In genomic region chr16:57828272-57829161, GRCh38 we compare ENCODE assay signal across 17 cellular contexts. TPM values are rescaled to one million over a fixed set of nuclear protein-coding genes. Genes with fewer than 3 reads are reported as not detected.
DNase-seq lines count a peak whose midpoint lies in the region; ATAC-seq and TF ChIP-seq lines count a peak whose summit lies in the region.
"Had no signal": no experiment of that assay in that cellular context is flagged by ENCODE, and none has a peak within 500 bp of the region (broad histone marks: within the 10 kb centered on the region; RNA-seq: fewer than 3 reads in every experiment).

No MANE protein-coding gene starts in this region.

- TF ChIP-seq POLR2A in NB4 (IDR thresholded peaks at IDR 0.05; ENCODE audit: extremely low read depth, insufficient read length) = no peak

- no peaks in the 10 kb centered on the region for H3K9me3 Mint-ChIP-seq in activated naive CD4-positive, alpha-beta T cell treated with anti-CD3 and anti-CD28 coated beads, Interleukin-2, amount 50 U/mL, for 24 hours
- H3K9me3 Mint-ChIP-seq in activated naive CD4-positive, alpha-beta T cell treated with anti-CD3 and anti-CD28 coated beads, Interleukin-2, amount 10 ng/mL, durations not matched to agents 7 days and 5 days = no peaks in the 10 kb centered on the region
- H3K9me3 Mint-ChIP-seq in endothelial cell (ENCODE audit: unreplicated experiment) (no peaks in the 10 kb centered on the region), type B pancreatic cell (no peaks in the 10 kb centered on the region)
- no peaks in the 10 kb centered on the region for H3K9me3 Mint-ChIP-seq in activated CD4-positive, alpha-beta T cell treated with anti-CD3 and anti-CD28 coated beads for 36 hours (ENCODE audit: low read depth)
- H3K9me3 Mint-ChIP-seq: activated CD8-positive, alpha-beta T cell treated with anti-CD3 and anti-CD28 coated beads for 36 hours; activated naive CD8-positive, alpha-beta T cell treated with anti-CD3 and anti-CD28 coated beads, Interleukin-2, amount 50 U/mL, for 24 hours; activated T-helper 1 cell treated with anti-CD3 and anti-CD28 coated beads, Interleukin-12 subunit alpha, Interleukin-12 subunit beta, Interleukin-2, Interleukin-4 antibody, amounts not matched to agents 30 ng/mL and 10 ng/mL and 1 ng/mL, durations not matched to agents 14 hours and 24 hours and 36 hours; CD4-positive, alpha-beta T cell had no signal

- peak overlapping the region; percentile 46 for H3K27ac Mint-ChIP-seq in activated naive CD4-positive, alpha-beta T cell treated with anti-CD3 and anti-CD28 coated beads, Interleukin-2, amount 50 U/mL, for 24 hours
- no peak overlapping the region for H3K27ac Mint-ChIP-seq in activated naive CD4-positive, alpha-beta T cell treated with anti-CD3 and anti-CD28 coated beads, Interleukin-2, amount 10 ng/mL, durations not matched to agents 7 days and 5 days
- H3K27ac Mint-ChIP-seq in endothelial cell (ENCODE audit: unreplicated experiment) (no peak overlapping the region), type B pancreatic cell (no peak overlapping the region)
- no peak overlapping the region for H3K27ac Mint-ChIP-seq in activated CD4-positive, alpha-beta T cell treated with anti-CD3 and anti-CD28 coated beads for 36 hours
- H3K27ac Mint-ChIP-seq: activated CD8-positive, alpha-beta T cell treated with anti-CD3 and anti-CD28 coated beads for 36 hours; activated naive CD8-positive, alpha-beta T cell treated with anti-CD3 and anti-CD28 coated beads, Interleukin-2, amount 50 U/mL, for 24 hours; activated T-helper 1 cell treated with anti-CD3 and anti-CD28 coated beads, Interleukin-12 subunit alpha, Interleukin-12 subunit beta, Interleukin-2, Interleukin-4 antibody, amounts not matched to agents 30 ng/mL and 10 ng/mL and 1 ng/mL, durations not matched to agents 14 hours and 24 hours and 36 hours; CD4-positive, alpha-beta T cell had no signal

- TF ChIP-seq CTCF in NB4 (IDR thresholded peaks at IDR 0.05; ENCODE audit: low read depth, low read length) (peak; percentile 16), endothelial cell (IDR thresholded peaks at IDR 0.05; ENCODE audit: unreplicated experiment) (peak; percentile 12), type B pancreatic cell (conservative IDR thresholded peaks at IDR 0.05) (peak; percentile 41)

- H3K4me3 Mint-ChIP-seq in activated naive CD4-positive, alpha-beta T cell treated with anti-CD3 and anti-CD28 coated beads, Interleukin-2, amount 50 U/mL, for 24 hours = no peak overlapping the region
- H3K4me3 Mint-ChIP-seq in activated naive CD4-positive, alpha-beta T cell treated with anti-CD3 and anti-CD28 coated beads, Interleukin-2, amount 10 ng/mL, durations not matched to agents 7 days and 5 days = no peak overlapping the region
- no peak overlapping the region for H3K4me3 Mint-ChIP-seq in endothelial cell (ENCODE audit: unreplicated experiment)
- H3K4me3 Mint-ChIP-seq in type B pancreatic cell = no peak overlapping the region
- H3K4me3 Mint-ChIP-seq in activated CD4-positive, alpha-beta T cell treated with anti-CD3 and anti-CD28 coated beads for 36 hours = no peak overlapping the region
- H3K4me3 Mint-ChIP-seq: activated CD8-positive, alpha-beta T cell treated with anti-CD3 and anti-CD28 coated beads for 36 hours; activated naive CD8-positive, alpha-beta T cell treated with anti-CD3 and anti-CD28 coated beads, Interleukin-2, amount 50 U/mL, for 24 hours; activated T-helper 1 cell treated with anti-CD3 and anti-CD28 coated beads, Interleukin-12 subunit alpha, Interleukin-12 subunit beta, Interleukin-2, Interleukin-4 antibody, amounts not matched to agents 30 ng/mL and 10 ng/mL and 1 ng/mL, durations not matched to agents 14 hours and 24 hours and 36 hours; CD4-positive, alpha-beta T cell had no signal

- no peak for DNase-seq in activated naive CD4-positive, alpha-beta T cell treated with anti-CD3 and anti-CD28 coated beads, Interleukin-2, amount 10 ng/mL, durations not matched to agents 7 days and 5 days
- DNase-seq in NB4 (ENCODE audit: low read depth) (no peak), endothelial cell (ENCODE audit: low spot score) (no peak), type B pancreatic cell (ENCODE audit: extremely low spot score, unreplicated experiment) (no peak), occipital lobe (lab: John Stamatoyannopoulos, UW) (no peak)
- no peak for DNase-seq in activated CD4-positive, alpha-beta T cell treated with anti-CD3 and anti-CD28 coated beads for 36 hours
- DNase-seq: activated CD8-positive, alpha-beta T cell treated with anti-CD3 and anti-CD28 coated beads for 36 hours; activated naive CD8-positive, alpha-beta T cell treated with anti-CD3 and anti-CD28 coated beads, Interleukin-2, amount 50 U/mL, for 24 hours; caudate nucleus; CD4-positive, alpha-beta T cell; effector CD8-positive, alpha-beta T cell; midbrain; NCI-H1436; stimulated activated naive CD8-positive, alpha-beta T cell treated with anti-CD3 and anti-CD28 coated beads, Interleukin-15, Interleukin-2, amounts not matched to agents 100 U/mL and 50 U/mL, for 24 hours had no signal

- ATAC-seq in HG03432 (IDR thresholded peaks at IDR 0.05; ENCODE audit: unreplicated experiment) = no peak
- ATAC-seq in activated CD4-positive, alpha-beta T cell treated with anti-CD3 and anti-CD28 coated beads for 36 hours = no peak
- ATAC-seq: activated CD8-positive, alpha-beta T cell treated with anti-CD3 and anti-CD28 coated beads for 36 hours; activated naive CD8-positive, alpha-beta T cell treated with anti-CD3 and anti-CD28 coated beads, Interleukin-2, amount 50 U/mL, for 24 hours; stimulated activated naive CD8-positive, alpha-beta T cell treated with anti-CD3 and anti-CD28 coated beads, Interleukin-15, Interleukin-2, amounts not matched to agents 100 U/mL and 50 U/mL, for 24 hours had no signal

- no peaks in the 10 kb centered on the region for H3K36me3 Mint-ChIP-seq in activated naive CD4-positive, alpha-beta T cell treated with anti-CD3 and anti-CD28 coated beads, Interleukin-2, amount 50 U/mL, for 24 hours
- no peaks in the 10 kb centered on the region for H3K36me3 Mint-ChIP-seq in activated naive CD4-positive, alpha-beta T cell treated with anti-CD3 and anti-CD28 coated beads, Interleukin-2, amount 10 ng/mL, durations not matched to agents 7 days and 5 days
- H3K36me3 Mint-ChIP-seq in endothelial cell (ENCODE audit: low read depth, unreplicated experiment) (no peaks in the 10 kb centered on the region), type B pancreatic cell (no peaks in the 10 kb centered on the region)
- H3K36me3 Mint-ChIP-seq in activated CD4-positive, alpha-beta T cell treated with anti-CD3 and anti-CD28 coated beads for 36 hours (ENCODE audit: low read depth) = no peaks in the 10 kb centered on the region

- H3K4me1 Mint-ChIP-seq in activated naive CD4-positive, alpha-beta T cell treated with anti-CD3 and anti-CD28 coated beads, Interleukin-2, amount 50 U/mL, for 24 hours = no peaks in the 10 kb centered on the region
- H3K4me1 Mint-ChIP-seq in activated naive CD4-positive, alpha-beta T cell treated with anti-CD3 and anti-CD28 coated beads, Interleukin-2, amount 10 ng/mL, durations not matched to agents 7 days and 5 days = no peaks in the 10 kb centered on the region
- H3K4me1 Mint-ChIP-seq in endothelial cell (ENCODE audit: unreplicated experiment) (no peaks in the 10 kb centered on the region), type B pancreatic cell (ENCODE audit: unreplicated experiment) (peaks cover 7% of the 10 kb centered on the region)
- H3K4me1 Mint-ChIP-seq in activated CD4-positive, alpha-beta T cell treated with anti-CD3 and anti-CD28 coated beads for 36 hours = no peaks in the 10 kb centered on the region
- H3K4me1 Mint-ChIP-seq: activated naive CD8-positive, alpha-beta T cell treated with anti-CD3 and anti-CD28 coated beads, Interleukin-2, amount 50 U/mL, for 24 hours had no signal

- intact Hi-C loops in activated CD4-positive, alpha-beta T cell treated with anti-CD3 and anti-CD28 coated beads for 36 hours (cut with DNase I, micrococcal nuclease) = no loop called here

- no peak overlapping the region for H3K4me3 ChIP-seq in NB4 (ENCODE audit: low read depth, low read length)

- H3K27me3 Mint-ChIP-seq in activated naive CD4-positive, alpha-beta T cell treated with anti-CD3 and anti-CD28 coated beads, Interleukin-2, amount 50 U/mL, for 24 hours = peaks cover 2% of the 10 kb centered on the region
- peaks cover 57% of the 10 kb centered on the region for H3K27me3 Mint-ChIP-seq in activated naive CD4-positive, alpha-beta T cell treated with anti-CD3 and anti-CD28 coated beads, Interleukin-2, amount 10 ng/mL, durations not matched to agents 7 days and 5 days
- H3K27me3 Mint-ChIP-seq in endothelial cell (ENCODE audit: unreplicated experiment) (peaks cover 3% of the 10 kb centered on the region), type B pancreatic cell (peaks cover 4% of the 10 kb centered on the region)
- peaks cover 4% of the 10 kb centered on the region for H3K27me3 Mint-ChIP-seq in activated CD4-positive, alpha-beta T cell treated with anti-CD3 and anti-CD28 coated beads for 36 hours
- H3K27me3 Mint-ChIP-seq: activated CD8-positive, alpha-beta T cell treated with anti-CD3 and anti-CD28 coated beads for 36 hours; CD4-positive, alpha-beta T cell had no signal

- CTCF ChIA-PET in activated naive CD4-positive, alpha-beta T cell treated with anti-CD3 and anti-CD28 coated beads, Interleukin-2, amount 10 ng/mL, durations not matched to agents 7 days and 5 days (lab: Charles Lee) = interaction anchor here (1.2 kb wide), 1 partner anchor 10 kb away, joined by 3 read pairs; no protein-coding TSS in a partner anchor
- CTCF ChIA-PET in activated CD4-positive, alpha-beta T cell treated with anti-CD3 and anti-CD28 coated beads for 36 hours (lab: Charles Lee) = interaction anchor here (1.5 kb wide), 2 partner anchors 9 to 72 kb away, joined by 4 read pairs; no protein-coding TSS in a partner anchor

- POLR2A ChIA-PET in activated CD4-positive, alpha-beta T cell treated with anti-CD3 and anti-CD28 coated beads for 36 hours (lab: Charles Lee) = no interaction called here

RNA-seq across cellular contexts. Expression of gene KIFC3, which starts 26.2 kb away (rescaled TPM):
- total RNA-seq in endothelial cell (ENCODE audit: unreplicated experiment) = 15.4 TPM
- total RNA-seq in type B pancreatic cell (ENCODE audit: low replicate concordance) = 27.3 and 48.4 TPM in 2 replicates
- under 1 TPM; 0.32 to 0.66 TPM for total RNA-seq in activated CD4-positive, alpha-beta T cell treated with anti-CD3 and anti-CD28 coated beads for 36 hours
- 44.6 TPM for total RNA-seq in occipital lobe
- total RNA-seq: CD4-positive, alpha-beta T cell had no signal
